ENCODE assay signal across 28 cellular contexts in genomic region chr5:91754990-91755389, GRCh38.
"Had no signal": no experiment of that assay in that cellular context is flagged by ENCODE, and none has a peak within 500 bp of the region (broad histone marks: within the 10 kb centered on the region; RNA-seq: fewer than 3 reads in every experiment).

No MANE protein-coding gene starts in this region.

- H3K36me3 ChIP-seq: neural progenitor cell, ovary, spleen, suprapubic skin, tibial artery, transverse colon, upper lobe of right lung, uterus had no signal

- H3K9ac ChIP-seq: neural progenitor cell, parathyroid adenoma had no signal

- ATAC-seq: natural killer cell; psoas muscle; right cardiac atrium; sciatic nerve; stimulated activated memory B cell treated with anti-CD40 and anti-IgM and Interleukin-4, amounts not matched to agents 10 μg/mL and 1 μg/mL and 100 μg/mL, for 72 hours; stimulated activated naive CD8-positive, alpha-beta T cell treated with anti-CD3 and anti-CD28 coated beads, Interleukin-15, amount 100 ng/mL, for 72 hours; stimulated activated naive CD8-positive, alpha-beta T cell treated with anti-CD3 and anti-CD28 coated beads, Interleukin-15, Interleukin-2, amounts not matched to agents 100 U/mL and 50 U/mL, for 24 hours; upper lobe of right lung had no signal

- DNase-seq: natural killer cell; occipital lobe; ovary; posterior cingulate gyrus; psoas muscle; right cardiac atrium; spleen; stimulated activated CD4-positive, alpha-beta T cell treated with anti-CD3 and anti-CD28 coated beads, Interleukin-12 subunit alpha, Interleukin-12 subunit beta, amount 100 ng/mL, for 4 hours; stimulated activated CD4-positive, alpha-beta T cell treated with anti-CD3 and anti-CD28 coated beads, Interleukin-1b, Interleukin-23, amount 100 ng/mL, for 48 hours; stimulated activated CD4-positive, alpha-beta T cell treated with anti-CD3 and anti-CD28 coated beads, Interleukin-4, amount 100 ng/mL, for 1 hour; stimulated activated CD4-positive, alpha-beta T cell treated with anti-CD3 and anti-CD28 coated beads, Interleukin-4, amount 100 ng/mL, for 4 hours; stimulated activated CD8-positive, alpha-beta memory T cell treated with anti-CD3 and anti-CD28 coated beads, Interleukin-4, amount 100 ng/mL, for 48 hours; stimulated activated naive CD4-positive, alpha-beta T cell; stimulated activated naive CD8-positive, alpha-beta T cell treated with anti-CD3 and anti-CD28 coated beads, Interleukin-15, amount 100 ng/mL, for 72 hours; stimulated activated naive CD8-positive, alpha-beta T cell treated with anti-CD3 and anti-CD28 coated beads, Interleukin-15, Interleukin-2, amounts not matched to agents 100 U/mL and 50 U/mL, for 24 hours; substantia nigra; testis; tibial artery; transverse colon; upper lobe of right lung; uterus had no signal

- H3K27ac ChIP-seq: neural progenitor cell, ovary, parathyroid adenoma, psoas muscle, skin epidermis, spleen, suprapubic skin, testis, tibial artery, transverse colon, upper lobe of right lung, uterus had no signal

- H3K4me2 ChIP-seq: neural progenitor cell, smooth muscle cell had no signal

- H3K9me3 ChIP-seq: ovary, psoas muscle, suprapubic skin, testis, tibial artery, transverse colon, upper lobe of right lung, uterus had no signal

- H2AFZ ChIP-seq: neural progenitor cell, parathyroid adenoma had no signal

- H3K4me3 ChIP-seq: neural progenitor cell, ovary, psoas muscle, skin epidermis, smooth muscle cell, spleen, suprapubic skin, testis, tibial artery, transverse colon, upper lobe of right lung, uterus had no signal

- H3K27me3 ChIP-seq: neural progenitor cell, ovary, spleen, suprapubic skin, testis, tibial artery, transverse colon, upper lobe of right lung, uterus had no signal

- H3K4me1 ChIP-seq: parathyroid adenoma, psoas muscle, spleen, suprapubic skin, testis, tibial artery, transverse colon, upper lobe of right lung, uterus had no signal
